ENCODE assay signal across 33 cellular contexts in genomic region chr2:378364-378763, GRCh38.
"Had no signal": no experiment of that assay in that cellular context is flagged by ENCODE, and none has a peak within 500 bp of the region (broad histone marks: within the 10 kb centered on the region; RNA-seq: fewer than 3 reads in every experiment).

No MANE protein-coding gene starts in this region.

- H3K27ac ChIP-seq: adrenal gland, ascending aorta, body of pancreas, brain microvascular endothelial cell, breast epithelium, cardiac muscle cell had no signal

- H3K27me3 ChIP-seq: adrenal gland, ascending aorta, body of pancreas, brain microvascular endothelial cell, breast epithelium had no signal

- H3K9me3 ChIP-seq: adrenal gland, body of pancreas had no signal

- H3K4me1 ChIP-seq: adrenal gland, ascending aorta, breast epithelium had no signal

- H3K36me3 ChIP-seq: adrenal gland, ascending aorta, brain microvascular endothelial cell, breast epithelium, cardiac muscle cell had no signal

- DNase-seq: activated effector memory CD4-positive, alpha-beta T cell treated with anti-CD3 and anti-CD28 coated beads, Interleukin-2, amount 50 U/mL, for 16 hours; activated effector memory CD4-positive, alpha-beta T cell treated with Interleukin-2 at 50 U/mL for 16 hours; activated gamma-delta T cell; activated gamma-delta T cell treated with Interleukin-2 at 50 U/mL for 16 hours; activated naive CD4-positive, alpha-beta T cell; activated naive CD4-positive, alpha-beta T cell treated with anti-CD3 and anti-CD28 coated beads for 36 hours; activated naive CD4-positive, alpha-beta T cell treated with anti-CD3 and anti-CD28 coated beads, Interleukin-2, amount 10 ng/mL, durations not matched to agents 7 days and 5 days; activated naive CD4-positive, alpha-beta T cell treated with anti-CD3 and anti-CD28 coated beads, Interleukin-2, amount 50 U/mL, for 16 hours; activated naive CD4-positive, alpha-beta T cell treated with Interleukin-2 at 50 U/mL for 16 hours; activated naive CD8-positive, alpha-beta T cell treated with anti-CD3 and anti-CD28 coated beads for 36 hours; activated naive CD8-positive, alpha-beta T cell treated with anti-CD3 and anti-CD28 coated beads, Interleukin-2, amount 10 ng/mL, durations not matched to agents 7 days and 5 days; activated naive CD8-positive, alpha-beta T cell treated with anti-CD3 and anti-CD28 coated beads, Interleukin-2, amount 50 U/mL, for 24 hours; activated T-cell treated with anti-CD3 and anti-CD28 coated beads, Interleukin-2, amount 50 U/mL, for 24 hours; activated T-cell treated with anti-CD3 and anti-CD28 coated beads, Interleukin-2, amount 50 U/mL, for 4 hours; activated T-cell treated with anti-CD3 and anti-CD28 coated beads, Interleukin-2, amount 50 U/mL, for 48 hours; activated T-cell treated with anti-CD3 and anti-CD28 coated beads, Interleukin-2, amount 50 U/mL, for 72 hours; adrenal gland; amniotic stem cell; amygdala; anterior cingulate cortex; aorta; body of pancreas; brain microvascular endothelial cell; caudate nucleus; central memory CD4-positive, alpha-beta T cell; cerebellar nuclear complex had no signal

- FAIRE-seq: astrocyte, colon had no signal

- H3K4me3 ChIP-seq: adrenal gland, ascending aorta, body of pancreas, breast epithelium, cardiac muscle cell had no signal

- ATAC-seq: activated naive CD4-positive, alpha-beta T cell treated with anti-CD3 and anti-CD28 coated beads, Interleukin-2, amount 50 U/mL, for 72 hours; activated naive CD8-positive, alpha-beta T cell treated with anti-CD3 and anti-CD28 coated beads, Interleukin-2, amount 50 U/mL, for 24 hours; activated T-cell treated with anti-CD3 and anti-CD28 coated beads, Interleukin-2, amount 50 U/mL, for 4 hours; activated T-cell treated with anti-CD3 and anti-CD28 coated beads, Interleukin-2, amount 50 U/mL, for 72 hours; activated T-helper 17 cell treated with anti-CD3 and anti-CD28 coated beads, Interleukin-2, amount 50 U/mL, for 72 hours; body of pancreas had no signal
